Comparison of ENCODE assay signal across 14 cellular contexts in the genomic region with DNA sequence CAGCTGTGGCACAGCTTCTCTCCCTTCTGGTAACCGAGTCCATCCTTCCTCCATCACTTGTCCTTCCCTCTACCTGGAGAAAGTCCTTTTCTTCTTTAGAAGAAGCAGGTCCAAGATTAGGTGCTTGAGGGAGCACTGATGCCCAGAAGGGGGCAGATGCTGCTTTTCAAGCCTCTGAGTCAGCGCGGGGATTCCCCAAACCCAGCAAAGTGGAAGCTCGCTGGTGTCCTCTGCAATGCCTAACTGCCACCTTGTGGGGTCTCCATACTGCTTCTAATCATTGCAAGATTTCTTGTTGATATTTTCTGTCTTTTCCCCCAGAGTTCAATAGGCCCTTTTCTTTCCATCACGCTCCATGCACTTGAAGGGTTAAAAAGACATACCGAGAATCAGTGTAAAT. TPM values are rescaled to one million over a fixed set of nuclear protein-coding genes. Genes with fewer than 3 reads are reported as not detected.
DNase-seq lines count a peak whose midpoint lies in the region; ATAC-seq and TF ChIP-seq lines count a peak whose summit lies in the region.
"Not testable (repeated sequence)": the region's sequence is repeated elsewhere in the genome, so short reads cannot be mapped to it uniquely, and the experiment has no call there.
"Had no signal": no experiment of that assay in that cellular context is flagged by ENCODE, and none has a peak within 500 bp of the region (broad histone marks: within the 10 kb centered on the region; RNA-seq: fewer than 3 reads in every experiment).

No MANE protein-coding gene starts in this region.

- not testable (repeated sequence) for H4K20me1 ChIP-seq in DND-41 (ENCODE audit: insufficient read depth, low read length)

- H3K36me3 Mint-ChIP-seq in activated T-cell treated with anti-CD3 and anti-CD28 coated beads, Interleukin-2, amount 50 U/mL, for 4 hours (ENCODE audit: insufficient read depth) = not testable (repeated sequence)

- H3K4me2 ChIP-seq in DND-41 (ENCODE audit: insufficient read depth, low read length) = not testable (repeated sequence)

- H3K9me3 ChIP-seq in DND-41 (ENCODE audit: insufficient read depth, low read length, severe bottlenecking); lung (ENCODE audit: control insufficient read depth in 2 of 2, insufficient read depth in 1 of 2, low read length in 1 of 2): not testable (repeated sequence)

- WGBS in lung, 2 donors = no CpG with 5 or more reads among the region's 6 CpGs

- H3K36me3 ChIP-seq in DND-41 (ENCODE audit: insufficient read depth, low read length); lung (ENCODE audit: control insufficient read depth in 2 of 2, insufficient read depth in 2 of 2, low read length in 2 of 2): not testable (repeated sequence)

- not testable (repeated sequence) for H3K4me1 ChIP-seq in DND-41 (ENCODE audit: insufficient read depth, low read length); lung (ENCODE audit: control insufficient read depth in 2 of 2, insufficient read depth in 2 of 2, low read length in 2 of 2)

- not testable (repeated sequence) for H3K27me3 Mint-ChIP-seq in activated T-cell treated with anti-CD3 and anti-CD28 coated beads, Interleukin-2, amount 50 U/mL, for 4 hours (ENCODE audit: low read depth)

- H3K9me3 Mint-ChIP-seq in activated T-cell treated with anti-CD3 and anti-CD28 coated beads, Interleukin-2, amount 50 U/mL, for 4 hours = not testable (repeated sequence)

- H3K27ac ChIP-seq in DND-41 (ENCODE audit: low read length); lung (ENCODE audit: low read depth in 1 of 2, low read length in 1 of 2): not testable (repeated sequence)

- H3K4me3 Mint-ChIP-seq in activated T-cell treated with anti-CD3 and anti-CD28 coated beads, Interleukin-2, amount 50 U/mL, for 4 hours = not testable (repeated sequence)

- not testable (repeated sequence) for H3K4me3 ChIP-seq in DND-41 (ENCODE audit: low read depth in 1 of 2, low read length in 2 of 2); epithelial cell of esophagus (ENCODE audit: low read length); lung

- ATAC-seq in DND-41 (ENCODE audit: insufficient read depth, low read depth); activated T-cell treated with anti-CD3 and anti-CD28 coated beads, Interleukin-2, amount 50 U/mL, for 4 hours; lung (ENCODE audit: insufficient read depth, low FRiP score): not testable (repeated sequence)

- DNase-seq in DND-41 (peak; percentile 7), activated gamma-delta T cell treated with Interleukin-2 at 50 U/mL for 16 hours (peak; percentile 19), epithelial cell of esophagus (ENCODE audit: low read depth) (peak; percentile 13)
- peak; percentile 73 for DNase-seq in activated CD8-positive, alpha-beta memory T cell treated with anti-CD3 and anti-CD28 coated beads for 24 hours
- peak; percentile 36 for DNase-seq in activated T-cell treated with anti-CD3 and anti-CD28 coated beads, Interleukin-2, amount 50 U/mL, for 4 hours
- not testable (repeated sequence) for DNase-seq in lung (ENCODE audit: low spot score)
- peak; percentile 6 for DNase-seq in stimulated activated CD8-positive, alpha-beta memory T cell treated with anti-CD3 and anti-CD28 coated beads, Interleukin-12 subunit alpha, Interleukin-12 subunit beta, amount 100 ng/mL, for 4 hours (ENCODE audit: low read depth)

- H3K9ac ChIP-seq in DND-41 (ENCODE audit: low read depth, low read length) = not testable (repeated sequence)

- not testable (repeated sequence) for H2AFZ ChIP-seq in DND-41 (ENCODE audit: low read depth, low read length)

- H3K79me2 ChIP-seq in DND-41 (ENCODE audit: insufficient read depth, low read length) = not testable (repeated sequence)

- not testable (repeated sequence) for TF ChIP-seq CTCF in DND-41 (IDR thresholded peaks at IDR 0.05; ENCODE audit: borderline replicate concordance, extremely low read depth, low read length, poor library complexity, severe bottlenecking); epithelial cell of esophagus (IDR thresholded peaks at IDR 0.05; ENCODE audit: insufficient read depth, low read depth, low read length, missing control alignments)
- TF ChIP-seq CTCF in lung (IDR thresholded peaks at IDR 0.05; ENCODE audit: control extremely low read depth, extremely low read depth) = peak; percentile 3

- H3K27me3 ChIP-seq in DND-41 (ENCODE audit: insufficient read depth, low read length, poor library complexity); lung (ENCODE audit: control insufficient read depth, insufficient read depth): not testable (repeated sequence)

- H3K4me1 Mint-ChIP-seq in activated T-cell treated with anti-CD3 and anti-CD28 coated beads, Interleukin-2, amount 50 U/mL, for 4 hours (ENCODE audit: low read depth) = not testable (repeated sequence)

RNA-seq across cellular contexts. Expression of a gene that starts 36.2 kb away (rescaled TPM):
- not detected for total RNA-seq in activated T-cell treated with anti-CD3 and anti-CD28 coated beads, Interleukin-2, amount 50 U/mL, for 4 hours
- 1 to 10 TPM in 1 of 2 donors, under 1 TPM in 1; 0.31 to 1.1 TPM for total RNA-seq in lung
- 1 to 10 TPM in 1 of 2 donors, under 1 TPM in 1; 0.20 to 2.0 TPM for polyA plus RNA-seq in lung
- total RNA-seq: A673; B cell; Calu3; CD8-positive, alpha-beta T cell; G401; GM12878 had no signal
- polyA plus RNA-seq: AG04450, GM12878 had no signal
